In genomic region chr1:151825811-151826660, GRCh38 we compare ENCODE assay signal across 15 cellular contexts. TPM values are rescaled to one million over a fixed set of nuclear protein-coding genes. Genes with fewer than 3 reads are reported as not detected.
DNase-seq lines count a peak whose midpoint lies in the region; ATAC-seq and TF ChIP-seq lines count a peak whose summit lies in the region.
"Had no signal": no experiment of that assay in that cellular context is flagged by ENCODE, and none has a peak within 500 bp of the region (broad histone marks: within the 10 kb centered on the region; RNA-seq: fewer than 3 reads in every experiment).

No MANE protein-coding gene starts in this region.

- H3K4me2 ChIP-seq in neuronal stem cell (ENCODE audit: insufficient read depth, low read length, poor library complexity, severe bottlenecking), result no peak overlapping the region

- no CpG with 5 or more reads among the region's 20 CpGs for WGBS in neuronal stem cell (ENCODE audit: extremely low coverage in 2 of 2, insufficient read length in 2 of 2, insufficient replicate concordance in 1 of 2), 2 donors

- H3K9me3 Mint-ChIP-seq in CD4-positive, alpha-beta T cell, result no peaks in the 10 kb centered on the region
- H3K9me3 Mint-ChIP-seq in activated T-helper 17 cell treated with anti-CD3 and anti-CD28 coated beads, Interleukin-2, amount 50 U/mL, for 72 hours, result no peaks in the 10 kb centered on the region
- H3K9me3 Mint-ChIP-seq: activated B cell treated with CpG ODN at 0.5 μM for 24 hours; activated naive CD8-positive, alpha-beta T cell treated with anti-CD3 and anti-CD28 coated beads, Interleukin-2, amount 10 ng/mL, durations not matched to agents 7 days and 5 days; naive B cell had no signal

- H3K4me1 ChIP-seq in NT2/D1 (ENCODE audit: insufficient read depth, insufficient read length), result peaks cover 49% of the 10 kb centered on the region
- peaks cover 18 to 27% of the 10 kb centered on the region in 2 donors for H3K4me1 ChIP-seq in neuronal stem cell (ENCODE audit: control insufficient read depth in 2 of 2, insufficient read depth in 1 of 2, low read depth in 1 of 2, low read length in 2 of 2)

- H3K27me3 ChIP-seq in CD4-positive, alpha-beta T cell (ENCODE audit: control insufficient read depth, insufficient read depth, low read length), result no peaks in the 10 kb centered on the region
- H3K27me3 ChIP-seq in NT2/D1 (ENCODE audit: insufficient read depth, insufficient read length), result no peaks in the 10 kb centered on the region
- peaks cover 0 to 57% (median 0%) of the 10 kb centered on the region in 3 experiments for H3K27me3 ChIP-seq in neuronal stem cell (ENCODE audit: control insufficient read depth in 3 of 3, insufficient read depth in 3 of 3, low read depth in 1 of 3, low read length in 3 of 3)

- CTCF ChIA-PET in CD4-positive, alpha-beta T cell (lab: Charles Lee), result no interaction called here

- H2BK120ac ChIP-seq in neuronal stem cell (ENCODE audit: low read depth, low read length), result no peak overlapping the region

- no peak for ATAC-seq in CD4-positive, alpha-beta T cell (ENCODE audit: poor library complexity)
- ATAC-seq in activated T-helper 17 cell treated with anti-CD3 and anti-CD28 coated beads, Interleukin-2, amount 50 U/mL, for 72 hours (replicated peaks), result peak; percentile 29
- no peak for ATAC-seq in GM21576 (IDR thresholded peaks at IDR 0.05; ENCODE audit: unreplicated experiment)
- no peak for ATAC-seq in HG02840 (IDR thresholded peaks at IDR 0.05; ENCODE audit: low FRiP score, unreplicated experiment)

- peak in 1 of 10 experiments; percentile 41 for DNase-seq in CD4-positive, alpha-beta T cell
- no peak for DNase-seq in NT2/D1 (ENCODE audit: low read depth, low spot score)
- DNase-seq in neuronal stem cell (ENCODE audit: low spot score), result no peak
- no peak for DNase-seq in middle frontal gyrus (ENCODE audit: extremely low spot score, low spot score)
- DNase-seq in COLO668 (lab: John Stamatoyannopoulos, UW; ENCODE audit: unreplicated experiment), result no peak
- DNase-seq: activated B cell treated with CpG ODN at 0.5 μM for 24 hours; activated naive CD8-positive, alpha-beta T cell treated with anti-CD3 and anti-CD28 coated beads, Interleukin-2, amount 10 ng/mL, durations not matched to agents 7 days and 5 days; cortex of kidney; GF-D8; naive B cell; NCI-H510A had no signal

- peaks cover 83% of the 10 kb centered on the region for H3K4me1 Mint-ChIP-seq in CD4-positive, alpha-beta T cell (ENCODE audit: low read depth)
- H3K4me1 Mint-ChIP-seq in activated T-helper 17 cell treated with anti-CD3 and anti-CD28 coated beads, Interleukin-2, amount 50 U/mL, for 72 hours, result peaks cover 50% of the 10 kb centered on the region

- H3K9me3 ChIP-seq in CD4-positive, alpha-beta T cell (ENCODE audit: control insufficient read depth, low read length), result no peaks in the 10 kb centered on the region
- H3K9me3 ChIP-seq in NT2/D1 (ENCODE audit: insufficient read depth, low read length) (no peaks in the 10 kb centered on the region), neuronal stem cell (replicated peaks in 1 of 2; ENCODE audit: control insufficient read depth in 2 of 2, insufficient read depth in 1 of 2, low read depth in 1 of 2, low read length in 2 of 2) (no peaks in the 10 kb centered on the region)

- no peaks in the 10 kb centered on the region for H3K36me3 ChIP-seq in NT2/D1 (ENCODE audit: insufficient read depth, insufficient read length, low read length)
- H3K36me3 ChIP-seq in neuronal stem cell (replicated peaks in 1 of 2; ENCODE audit: control insufficient read depth in 2 of 2, insufficient read depth in 2 of 2, low read length in 2 of 2), result no peaks in the 10 kb centered on the region

- H3K23ac ChIP-seq in neuronal stem cell (ENCODE audit: low read depth, low read length, poor library complexity), result no peak overlapping the region

- H3K27me3 Mint-ChIP-seq in CD4-positive, alpha-beta T cell, result no peaks in the 10 kb centered on the region
- H3K27me3 Mint-ChIP-seq in activated T-helper 17 cell treated with anti-CD3 and anti-CD28 coated beads, Interleukin-2, amount 50 U/mL, for 72 hours, result no peaks in the 10 kb centered on the region

- no peak overlapping the region for H2AFZ ChIP-seq in neuronal stem cell (ENCODE audit: low read length)

- H3K4ac ChIP-seq in neuronal stem cell (ENCODE audit: low read length), result no peak overlapping the region

- no peaks in the 10 kb centered on the region for H3K79me1 ChIP-seq in neuronal stem cell (ENCODE audit: low read depth, low read length)

- POLR2A ChIA-PET in CD4-positive, alpha-beta T cell (lab: Charles Lee), result interaction anchor here (1.1 to 3.5 kb wide), 2 partner anchors 10 to 51 kb away, joined by 3 to 14 read pairs; no protein-coding TSS in a partner anchor

- H3K14ac ChIP-seq in neuronal stem cell (ENCODE audit: low read length), result peak overlapping the region; percentile 17

- H3K36me3 Mint-ChIP-seq in CD4-positive, alpha-beta T cell (ENCODE audit: low read depth), result no peaks in the 10 kb centered on the region
- peaks cover 61% of the 10 kb centered on the region for H3K36me3 Mint-ChIP-seq in activated T-helper 17 cell treated with anti-CD3 and anti-CD28 coated beads, Interleukin-2, amount 50 U/mL, for 72 hours (ENCODE audit: low read depth)
- H3K36me3 Mint-ChIP-seq: activated naive CD8-positive, alpha-beta T cell treated with anti-CD3 and anti-CD28 coated beads, Interleukin-2, amount 10 ng/mL, durations not matched to agents 7 days and 5 days; naive B cell had no signal

- H3K18ac ChIP-seq in neuronal stem cell (ENCODE audit: low read length), result peak overlapping the region; percentile 35

- H3K27ac ChIP-seq in CD4-positive, alpha-beta T cell (ENCODE audit: low read depth, low read length), result no peak overlapping the region
- H3K27ac ChIP-seq in neuronal stem cell (replicated peaks; ENCODE audit: low read length), result no peak overlapping the region

- peak overlapping the region; percentile 50 for H2BK15ac ChIP-seq in neuronal stem cell (ENCODE audit: low read length)

- TF ChIP-seq CTCF in CD4-positive, alpha-beta T cell (IDR thresholded peaks at IDR 0.05), result no peak

- no peak overlapping the region for H2BK12ac ChIP-seq in neuronal stem cell (ENCODE audit: low read length)

- peak overlapping the region; percentile 58 for H2BK5ac ChIP-seq in neuronal stem cell (ENCODE audit: low read length)

- H3K27ac Mint-ChIP-seq in CD4-positive, alpha-beta T cell, result peak overlapping the region; percentile 84
- H3K27ac Mint-ChIP-seq in activated T-helper 17 cell treated with anti-CD3 and anti-CD28 coated beads, Interleukin-2, amount 50 U/mL, for 72 hours, result peak overlapping the region; percentile 93
- H3K27ac Mint-ChIP-seq: activated B cell treated with CpG ODN at 0.5 μM for 24 hours; activated naive CD8-positive, alpha-beta T cell treated with anti-CD3 and anti-CD28 coated beads, Interleukin-2, amount 10 ng/mL, durations not matched to agents 7 days and 5 days had no signal

- H4K8ac ChIP-seq in neuronal stem cell (ENCODE audit: low read depth, low read length), result no peak overlapping the region

- intact Hi-C loops in CD4-positive, alpha-beta T cell (cut with DNase I, micrococcal nuclease), result no loop called here

- peak overlapping the region; percentile 84 for H3K4me3 Mint-ChIP-seq in CD4-positive, alpha-beta T cell
- H3K4me3 Mint-ChIP-seq in activated T-helper 17 cell treated with anti-CD3 and anti-CD28 coated beads, Interleukin-2, amount 50 U/mL, for 72 hours, result peak overlapping the region; percentile 94
- H3K4me3 Mint-ChIP-seq: activated B cell treated with CpG ODN at 0.5 μM for 24 hours; activated naive CD8-positive, alpha-beta T cell treated with anti-CD3 and anti-CD28 coated beads, Interleukin-2, amount 10 ng/mL, durations not matched to agents 7 days and 5 days; naive B cell had no signal

- no peak overlapping the region for H2AK5ac ChIP-seq in neuronal stem cell (ENCODE audit: low read depth, low read length)

- peak overlapping the region; percentile 58 for H3K9ac ChIP-seq in NT2/D1 (ENCODE audit: insufficient read length, low read depth)
- H3K9ac ChIP-seq in neuronal stem cell (ENCODE audit: low read depth, low read length, poor library complexity), result no peak overlapping the region

- no peak overlapping the region for H4K91ac ChIP-seq in neuronal stem cell (ENCODE audit: low read depth, low read length, poor library complexity)

- H3K4me3 ChIP-seq in NT2/D1 (ENCODE audit: insufficient read length, low read depth) (no peak overlapping the region), neuronal stem cell (ENCODE audit: low read length in 2 of 2) (no peak overlapping the region)

RNA-seq across cellular contexts. Expression of gene RORC, which starts 5.6 kb away (rescaled TPM):
- 1 to 10 TPM; 3.6 to 3.7 TPM for total RNA-seq in CD4-positive, alpha-beta T cell
- 10 to 100 TPM; 39.5 to 55.2 TPM for total RNA-seq in activated T-helper 17 cell treated with anti-CD3 and anti-CD28 coated beads, Interleukin-2, amount 50 U/mL, for 72 hours
- 0.01 TPM for polyA plus RNA-seq in neuronal stem cell (2013, experiment 1 of 2)
- 0.01 TPM for polyA plus RNA-seq in neuronal stem cell (2013, experiment 2 of 2)

RNA-seq across cellular contexts. Expression of gene C2CD4D, which starts 13.6 kb away (rescaled TPM):
- total RNA-seq in CD4-positive, alpha-beta T cell, result under 1 TPM; 0.75 to 0.88 TPM
- 1 to 10 TPM; 3.9 to 5.6 TPM for total RNA-seq in activated T-helper 17 cell treated with anti-CD3 and anti-CD28 coated beads, Interleukin-2, amount 50 U/mL, for 72 hours
- polyA plus RNA-seq in neuronal stem cell (2013, experiment 1 of 2), result 0.17 TPM
- polyA plus RNA-seq in neuronal stem cell (2013, experiment 2 of 2), result 0.17 TPM
- total RNA-seq: activated B cell treated with CpG ODN at 0.5 μM for 24 hours had no signal

RNA-seq across cellular contexts. Expression of gene LINGO4, which starts 20.8 kb away (rescaled TPM):
- under 1 TPM; 0.06 to 0.16 TPM for total RNA-seq in CD4-positive, alpha-beta T cell
- total RNA-seq in activated T-helper 17 cell treated with anti-CD3 and anti-CD28 coated beads, Interleukin-2, amount 50 U/mL, for 72 hours, result 1 to 10 TPM; 1.3 to 4.0 TPM
- polyA plus RNA-seq in neuronal stem cell (2013, experiment 1 of 2), result not detected
- polyA plus RNA-seq in neuronal stem cell (2013, experiment 2 of 2), result not detected
- total RNA-seq: activated B cell treated with CpG ODN at 0.5 μM for 24 hours had no signal
- polyA plus RNA-seq: keratinocyte had no signal

RNA-seq across cellular contexts. Expression of gene THEM5, which starts 27.5 kb away (rescaled TPM):
- not detected for total RNA-seq in CD4-positive, alpha-beta T cell
- not detected for total RNA-seq in activated T-helper 17 cell treated with anti-CD3 and anti-CD28 coated beads, Interleukin-2, amount 50 U/mL, for 72 hours
- not detected for polyA plus RNA-seq in neuronal stem cell (2013, experiment 1 of 2)
- not detected for polyA plus RNA-seq in neuronal stem cell (2013, experiment 2 of 2)
- total RNA-seq: activated B cell treated with CpG ODN at 0.5 μM for 24 hours; activated naive CD8-positive, alpha-beta T cell treated with anti-CD3 and anti-CD28 coated beads, Interleukin-2, amount 10 ng/mL, durations not matched to agents 7 days and 5 days had no signal

RNA-seq across cellular contexts. Expression of gene TDRKH, which starts 35.7 kb away (rescaled TPM):
- 1 to 10 TPM; 6.1 to 6.4 TPM for total RNA-seq in CD4-positive, alpha-beta T cell
- 10 to 100 TPM; 20.3 to 21.8 TPM for total RNA-seq in activated T-helper 17 cell treated with anti-CD3 and anti-CD28 coated beads, Interleukin-2, amount 50 U/mL, for 72 hours
- 16.6 TPM for polyA plus RNA-seq in neuronal stem cell (2013, experiment 1 of 2)
- 15.8 TPM for polyA plus RNA-seq in neuronal stem cell (2013, experiment 2 of 2)

Comparison
In these comparisons a context has a peak if more than half of its experiments do, and no peak if none do; other contexts are left out.
1. RNA of gene RORC, which starts 5.6 kb away (total RNA-seq): 39.5 to 55.2 TPM in activated T-helper 17 cell treated with anti-CD3 and anti-CD28 coated beads, Interleukin-2, amount 50 U/mL, for 72 hours; 3.6 to 3.7 TPM in CD4-positive, alpha-beta T cell; every median in the first group is over 4 times any median in the second.